Comparison of ENCODE assay signal across 20 cellular contexts in the genomic region with DNA sequence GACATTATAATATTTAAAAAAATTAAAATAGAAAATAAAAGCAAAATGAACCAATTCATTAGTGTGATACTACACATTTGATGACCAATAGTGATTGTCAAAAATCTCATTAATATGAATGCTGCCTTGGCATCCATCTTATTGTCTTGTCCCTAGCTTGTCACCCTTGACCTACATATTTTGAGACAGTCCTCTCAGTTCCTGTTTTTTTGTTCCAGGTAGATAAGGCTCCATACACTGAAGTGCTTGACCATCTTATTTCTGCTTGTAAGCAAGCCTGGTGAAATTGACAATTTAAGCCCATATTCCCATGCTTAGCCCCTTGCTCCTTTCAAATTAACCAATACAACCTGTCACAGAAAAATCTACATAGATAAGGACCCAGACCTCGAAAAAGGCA.
"Had no signal": no experiment of that assay in that cellular context is flagged by ENCODE, and none has a peak within 500 bp of the region (broad histone marks: within the 10 kb centered on the region; RNA-seq: fewer than 3 reads in every experiment).

No MANE protein-coding gene starts in this region.

- H3K4me2 ChIP-seq: PC-9 had no signal

- DNase-seq: IMR-90; Karpas-422; KG1; MG63; NCI-H2029; NCI-H2081 treated with DMSO at 0.1 percent for 48 hours; NCI-H226; NCI-H446; NCI-H510A; NCI-H69; NCI-H774; NK-92 treated with Interleukin-12 subunit alpha and Interleukin-12 subunit beta, amount 100 ng/mL, for 24 hours; OCI-M1; PC-9; Peyer's patch; Right ventricle myocardium superior; SIG-M5 had no signal

- H3K27ac ChIP-seq: PC-9, Peyer's patch, SJSA1, SK-N-MC had no signal

- H3K4me3 ChIP-seq: MG63, PC-9, Peyer's patch, SJSA1, SK-N-MC had no signal

- H3K27me3 ChIP-seq: MG63, Peyer's patch, SJSA1 had no signal

- H2AFZ ChIP-seq: PC-9 had no signal

- ATAC-seq: HepG2 had no signal

- H3K36me3 ChIP-seq: MG63, Peyer's patch, SJSA1 had no signal

- H3K4me1 ChIP-seq: Peyer's patch, SJSA1 had no signal

- FAIRE-seq: HepG2 had no signal

- H3K9me3 ChIP-seq: MG63, Peyer's patch, SJSA1 had no signal
